ENCODE assay signal across 8 cellular contexts in genomic region chr3:194691481-194692281, GRCh38. TPM values are rescaled to one million over a fixed set of nuclear protein-coding genes. Genes with fewer than 3 reads are reported as not detected.
DNase-seq lines count a peak whose midpoint lies in the region; ATAC-seq lines count a peak whose summit lies in the region.

No MANE protein-coding gene starts in this region.

- intact Hi-C loops in right cardiac atrium (cut with DNase I), result no loop called here

- H3K9me3 ChIP-seq in right cardiac atrium (ENCODE audit: control insufficient read depth, low read length), result no peaks in the 10 kb centered on the region

- peaks cover 40% of the 10 kb centered on the region for H3K4me1 Mint-ChIP-seq in stimulated activated naive CD8-positive, alpha-beta T cell treated with anti-CD3 and anti-CD28 coated beads, Interleukin-15, amount 100 ng/mL, for 72 hours

- no peaks in the 10 kb centered on the region for H3K27me3 ChIP-seq in right cardiac atrium (ENCODE audit: control insufficient read depth, insufficient read depth)

- no peak overlapping the region for H3K4me3 ChIP-seq in right cardiac atrium (ENCODE audit: low read length)

- no peak overlapping the region for H3K27ac Mint-ChIP-seq in stimulated activated naive CD8-positive, alpha-beta T cell treated with anti-CD3 and anti-CD28 coated beads, Interleukin-15, amount 100 ng/mL, for 72 hours

- H3K4me1 ChIP-seq in right cardiac atrium (ENCODE audit: control insufficient read depth, insufficient read depth, low read length), result no peaks in the 10 kb centered on the region

- H3K27me3 Mint-ChIP-seq in stimulated activated naive CD8-positive, alpha-beta T cell treated with anti-CD3 and anti-CD28 coated beads, Interleukin-15, amount 100 ng/mL, for 72 hours, result peaks cover 37% of the 10 kb centered on the region

- H3K9me3 Mint-ChIP-seq in stimulated activated naive CD8-positive, alpha-beta T cell treated with anti-CD3 and anti-CD28 coated beads, Interleukin-15, amount 100 ng/mL, for 72 hours, result no peaks in the 10 kb centered on the region

- ATAC-seq in GM18909 (IDR thresholded peaks at IDR 0.05; ENCODE audit: poor library complexity, unreplicated experiment) (peak; percentile 64), HG02973 (IDR thresholded peaks at IDR 0.05; ENCODE audit: unreplicated experiment) (peak; percentile 51), right cardiac atrium (no peak)
- no peak for ATAC-seq in stimulated activated naive CD8-positive, alpha-beta T cell treated with anti-CD3 and anti-CD28 coated beads, Interleukin-15, amount 100 ng/mL, for 72 hours

- WGBS in right cardiac atrium, result 60% methylated on average over 15 of the region's 15 CpGs

- peak; percentile 61 for DNase-seq in NCI-H69 (lab: John Stamatoyannopoulos, UW)
- peak; percentile 58 for DNase-seq in renal cortical epithelial cell (ENCODE audit: low read depth)
- DNase-seq in stimulated activated CD4-positive, alpha-beta T cell treated with anti-CD3 and anti-CD28 coated beads, Interleukin-2, amount 100 ng/mL, for 48 hours, result no peak
- DNase-seq in right cardiac atrium, result no peak
- no peak for DNase-seq in stimulated activated naive CD8-positive, alpha-beta T cell treated with anti-CD3 and anti-CD28 coated beads, Interleukin-15, amount 100 ng/mL, for 72 hours
- DNase-seq in SHP77 (lab: John Stamatoyannopoulos, UW), result no peak

- no peak overlapping the region for H3K27ac ChIP-seq in right cardiac atrium (ENCODE audit: low read length)

- no peak overlapping the region for H3K4me3 Mint-ChIP-seq in stimulated activated naive CD8-positive, alpha-beta T cell treated with anti-CD3 and anti-CD28 coated beads, Interleukin-15, amount 100 ng/mL, for 72 hours

RNA-seq across cellular contexts. Expression of gene FAM43A, which starts 6.0 kb away (rescaled TPM):
- total RNA-seq in renal cortical epithelial cell, result 0.17 and 0.30 TPM in 2 replicates
- 1 to 10 TPM; 4.5 to 8.6 (median 6.5) TPM for total RNA-seq in right cardiac atrium
- polyA plus RNA-seq in right cardiac atrium, result 8.8 TPM

RNA-seq across cellular contexts. Expression of gene LSG1, which starts 19.7 kb away (rescaled TPM):
- total RNA-seq in renal cortical epithelial cell (33.5 and 37.3 TPM in 2 replicates), right cardiac atrium (10 to 100 TPM; 15.8 to 23.4 (median 18.9) TPM)
- 12.1 TPM for polyA plus RNA-seq in right cardiac atrium

RNA-seq across cellular contexts. Expression of gene TMEM44, which starts 58.5 kb away (rescaled TPM):
- 14.9 and 20.7 TPM in 2 replicates for total RNA-seq in renal cortical epithelial cell
- total RNA-seq in right cardiac atrium, result 10 to 100 TPM in 1 of 4 donors, 1 to 10 TPM in 3; 5.1 to 11.3 (median 8.5) TPM
- polyA plus RNA-seq in right cardiac atrium, result 7.6 TPM

Comparison
In these comparisons a context has a peak if more than half of its experiments do, and no peak if none do; other contexts are left out.
1. ATAC-seq: peak in GM18909 (single experiment) and HG02973 (single experiment); none in right cardiac atrium (0 of 2) and stimulated activated naive CD8-positive, alpha-beta T cell treated with anti-CD3 and anti-CD28 coated beads, Interleukin-15, amount 100 ng/mL, for 72 hours (single experiment).
2. DNase-seq: peak in NCI-H69 (single experiment) and renal cortical epithelial cell (single experiment); none in stimulated activated CD4-positive, alpha-beta T cell treated with anti-CD3 and anti-CD28 coated beads, Interleukin-2, amount 100 ng/mL, for 48 hours (0 of 2), right cardiac atrium (0 of 3), stimulated activated naive CD8-positive, alpha-beta T cell treated with anti-CD3 and anti-CD28 coated beads, Interleukin-15, amount 100 ng/mL, for 72 hours (0 of 2) and SHP77 (0 of 2).